8 cellular contexts compared by ENCODE assay signal in genomic region chr12:76085159-76085868, GRCh38. TPM values are rescaled to one million over a fixed set of nuclear protein-coding genes. Genes with fewer than 3 reads are reported as not detected.
DNase-seq lines count a peak whose midpoint lies in the region; ATAC-seq and TF ChIP-seq lines count a peak whose summit lies in the region.

No MANE protein-coding gene starts in this region.

- no peaks in the 10 kb centered on the region for H3K27me3 ChIP-seq in left lung

- H3K9me3 ChIP-seq in left lung: no peaks in the 10 kb centered on the region

- H3K27ac ChIP-seq in caudate nucleus (ENCODE audit: low read depth, low read length) (peak overlapping the region; percentile 90), left lung (peak overlapping the region; percentile 91 to 99)

- no peaks in the 10 kb centered on the region for H3K36me3 ChIP-seq in left lung

- TF ChIP-seq CTCF in left lung (IDR thresholded peaks at IDR 0.05): no peak

- in situ Hi-C loops in Caki2 (cut with HindIII; ENCODE audit: low pct_unique_long_range_greater_than_20kb, low sequenced_read_pairs): no loop called here

- DNase-seq in Caki2 (ENCODE audit: low read depth) (peak; percentile 75), caudate nucleus (lab: John Stamatoyannopoulos, UW) (peak in 17 of 61 donors; percentile 22 to 90 (median 79)), left lung (no peak), SHP77 treated with DMSO at 0.1 percent for 48 hours (lab: John Stamatoyannopoulos, UW) (no peak)
- DNase-seq in stimulated activated CD8-positive, alpha-beta memory T cell treated with anti-CD3 and anti-CD28 coated beads, Interleukin-7, amount 100 ng/mL, for 4 hours (ENCODE audit: low read depth in 2 of 2): peak; percentile 42 to 54

- peak; percentile 13 for ATAC-seq in GM19043 (IDR thresholded peaks at IDR 0.05; ENCODE audit: low read depth, unreplicated experiment)
- ATAC-seq in HG03280 (IDR thresholded peaks at IDR 0.05; ENCODE audit: unreplicated experiment): peak; percentile 16
- peak; percentile 13 for ATAC-seq in SK-N-SH treated with all-trans-retinoic acid at 6 μM for 48 hours
- ATAC-seq in left lung: peak; percentile 1

- intact Hi-C loops in left lung (cut with DNase I): no loop called here

- H3K4me1 ChIP-seq in left lung: peaks cover 16 to 42% of the 10 kb centered on the region in 2 donors

- H3K4me3 ChIP-seq in left lung: peak overlapping the region; percentile 78 to 95

TF ChIP-seq in SK-N-SH treated with all-trans-retinoic acid at 6 μM for 48 hours, 23 proteins besides CTCF, POLR2A, EP300 and RAD21:
- TF ChIP-seq SNAI2 (CRISPR knock-in tag; IDR thresholded peaks at IDR 0.05): no peak
- no peak for TF ChIP-seq POU6F1 (CRISPR knock-in tag; IDR thresholded peaks at IDR 0.05; ENCODE audit: borderline replicate concordance, low read depth)
- no peak for TF ChIP-seq ZNF70 (CRISPR knock-in tag; IDR thresholded peaks at IDR 0.05)
- TF ChIP-seq ARNTL (CRISPR knock-in tag; IDR thresholded peaks at IDR 0.05; ENCODE audit: borderline replicate concordance, low read depth): no peak
- no peak for TF ChIP-seq OSR1 (CRISPR knock-in tag; IDR thresholded peaks at IDR 0.05)
- TF ChIP-seq RARB (CRISPR knock-in tag; IDR thresholded peaks at IDR 0.05): no peak
- TF ChIP-seq ZFP3 (CRISPR knock-in tag; IDR thresholded peaks at IDR 0.05): no peak
- TF ChIP-seq GLIS3 (CRISPR knock-in tag; IDR thresholded peaks at IDR 0.05): no peak
- no peak for TF ChIP-seq CSDC2 (CRISPR knock-in tag; IDR thresholded peaks at IDR 0.05)
- no peak for TF ChIP-seq CSRNP3 (CRISPR knock-in tag; IDR thresholded peaks at IDR 0.05)
- TF ChIP-seq TCF4 (CRISPR knock-in tag; IDR thresholded peaks at IDR 0.05; ENCODE audit: borderline replicate concordance): no peak
- no peak for TF ChIP-seq PATZ1 (CRISPR knock-in tag; IDR thresholded peaks at IDR 0.05; ENCODE audit: borderline replicate concordance)
- TF ChIP-seq ESRRG (CRISPR knock-in tag; IDR thresholded peaks at IDR 0.05): no peak
- no peak for TF ChIP-seq ISL1 (CRISPR knock-in tag; IDR thresholded peaks at IDR 0.05)
- no peak for TF ChIP-seq CREB5 (CRISPR knock-in tag; IDR thresholded peaks at IDR 0.05; ENCODE audit: low read depth)
- TF ChIP-seq ZFP30 (CRISPR knock-in tag; IDR thresholded peaks at IDR 0.05): no peak
- no peak for TF ChIP-seq ZC3H10 (CRISPR knock-in tag; IDR thresholded peaks at IDR 0.05)
- no peak for TF ChIP-seq PPARA (CRISPR knock-in tag; IDR thresholded peaks at IDR 0.05; ENCODE audit: borderline replicate concordance)
- no peak for TF ChIP-seq TOX (CRISPR knock-in tag; IDR thresholded peaks at IDR 0.05; ENCODE audit: borderline replicate concordance)

RNA-seq across cellular contexts. Expression of gene NAP1L1, which starts 0.8 kb away (rescaled TPM):
- total RNA-seq in Caki2 (2014; rRNA removed; shearing (Covaris generic); ENCODE audit: low replicate concordance): 585 and 643 TPM in 2 replicates
- total RNA-seq in left lung: 100 to 1,000 TPM; 413 to 428 TPM

RNA-seq across cellular contexts. Expression of gene PHLDA1, which starts 53.7 kb away (rescaled TPM):
- 18.8 and 36.5 TPM in 2 replicates for total RNA-seq in Caki2 (2014; rRNA removed; shearing (Covaris generic); ENCODE audit: low replicate concordance)
- 10 to 100 TPM; 15.8 to 19.0 TPM for total RNA-seq in left lung

Comparison
In these comparisons a context has a peak if more than half of its experiments do, and no peak if none do; other contexts are left out.
1. DNase-seq: peak in Caki2 (single experiment) and stimulated activated CD8-positive, alpha-beta memory T cell treated with anti-CD3 and anti-CD28 coated beads, Interleukin-7, amount 100 ng/mL, for 4 hours (2 of 2); none in left lung (0 of 2) and SHP77 treated with DMSO at 0.1 percent for 48 hours (single experiment).
2. Peak in every context shown above with its lines, with median percentiles within 50 percentile points of each other: ATAC-seq.